ENCODE assay signal across 8 cellular contexts in the genomic region with DNA sequence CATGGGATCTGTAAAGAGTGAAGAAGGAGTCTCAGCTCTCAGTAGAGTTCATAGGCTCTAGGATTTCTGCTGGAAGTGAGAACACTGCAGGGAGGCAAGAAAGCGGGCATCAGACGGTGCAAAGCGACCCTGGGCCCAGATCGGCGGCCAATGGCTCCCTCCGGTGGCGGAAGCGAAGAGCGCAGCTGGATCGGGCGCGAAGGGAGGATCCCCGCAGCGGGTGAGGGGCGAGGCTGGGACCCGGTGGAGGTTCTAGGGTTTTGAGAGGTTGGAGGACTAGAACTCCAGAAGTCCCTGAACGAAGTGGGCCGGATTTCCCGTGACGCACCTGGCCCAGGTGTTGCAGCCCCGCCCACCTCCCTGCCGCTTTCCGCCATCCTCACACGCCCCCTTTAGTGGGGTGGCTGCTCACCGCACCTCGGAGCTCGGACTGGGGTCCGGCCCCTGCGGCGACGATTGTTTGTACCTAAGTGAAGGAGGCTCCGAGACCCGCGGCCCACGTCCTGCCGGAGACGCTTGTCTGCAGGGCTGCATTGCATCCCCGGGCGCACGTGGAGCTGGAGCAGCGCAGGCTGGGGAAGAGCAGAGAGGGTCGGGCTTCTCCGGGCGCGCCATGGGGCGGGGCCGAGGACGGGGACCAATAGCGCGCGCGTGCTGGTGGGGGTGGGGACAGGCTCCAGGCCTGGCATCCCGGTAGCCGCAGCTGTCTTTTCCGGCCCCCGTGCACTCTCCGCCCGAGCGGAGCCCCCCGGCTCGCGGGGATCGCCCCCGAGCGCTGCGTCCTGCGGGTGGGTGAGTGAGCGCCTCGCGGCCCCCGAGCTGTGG.
DNase-seq lines count a peak whose midpoint lies in the region; ATAC-seq lines count a peak whose summit lies in the region.

A gene with protein sequence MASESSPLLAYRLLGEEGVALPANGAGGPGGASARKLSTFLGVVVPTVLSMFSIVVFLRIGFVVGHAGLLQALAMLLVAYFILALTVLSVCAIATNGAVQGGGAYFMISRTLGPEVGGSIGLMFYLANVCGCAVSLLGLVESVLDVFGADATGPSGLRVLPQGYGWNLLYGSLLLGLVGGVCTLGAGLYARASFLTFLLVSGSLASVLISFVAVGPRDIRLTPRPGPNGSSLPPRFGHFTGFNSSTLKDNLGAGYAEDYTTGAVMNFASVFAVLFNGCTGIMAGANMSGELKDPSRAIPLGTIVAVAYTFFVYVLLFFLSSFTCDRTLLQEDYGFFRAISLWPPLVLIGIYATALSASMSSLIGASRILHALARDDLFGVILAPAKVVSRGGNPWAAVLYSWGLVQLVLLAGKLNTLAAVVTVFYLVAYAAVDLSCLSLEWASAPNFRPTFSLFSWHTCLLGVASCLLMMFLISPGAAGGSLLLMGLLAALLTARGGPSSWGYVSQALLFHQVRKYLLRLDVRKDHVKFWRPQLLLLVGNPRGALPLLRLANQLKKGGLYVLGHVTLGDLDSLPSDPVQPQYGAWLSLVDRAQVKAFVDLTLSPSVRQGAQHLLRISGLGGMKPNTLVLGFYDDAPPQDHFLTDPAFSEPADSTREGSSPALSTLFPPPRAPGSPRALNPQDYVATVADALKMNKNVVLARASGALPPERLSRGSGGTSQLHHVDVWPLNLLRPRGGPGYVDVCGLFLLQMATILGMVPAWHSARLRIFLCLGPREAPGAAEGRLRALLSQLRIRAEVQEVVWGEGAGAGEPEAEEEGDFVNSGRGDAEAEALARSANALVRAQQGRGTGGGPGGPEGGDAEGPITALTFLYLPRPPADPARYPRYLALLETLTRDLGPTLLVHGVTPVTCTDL (plus strand): TSS at position 666 of the 825 bp plus-strand sequence. CDS start 1,485 bp downstream, outside the sequence.

- peak; percentile 96 for DNase-seq in ACHN
- peak; percentile 91 for DNase-seq in NCI-H345 (lab: John Stamatoyannopoulos, UW)
- DNase-seq in activated CD4-positive, CD25-positive, alpha-beta regulatory T cell treated with anti-CD3 and anti-CD28 coated beads, Interleukin-2, amount 50 U/mL, for 16 hours (ENCODE audit: low read depth, low spot score) = peak; percentile 63
- peak; percentile 69 to 70 for DNase-seq in central memory CD8-positive, alpha-beta T cell (ENCODE audit: low spot score in 2 of 2)
- DNase-seq in islet precursor cell = peak; percentile 96
- DNase-seq in stimulated activated CD4-positive, alpha-beta T cell treated with anti-CD3 and anti-CD28 coated beads, Interleukin-12 subunit alpha, Interleukin-12 subunit beta, amount 100 ng/mL, for 4 hours = peak; percentile 85

- H3K36me3 Mint-ChIP-seq in central memory CD8-positive, alpha-beta T cell (ENCODE audit: insufficient read depth) = peaks cover 10% of the 10 kb centered on the region

- H3K4me1 Mint-ChIP-seq in central memory CD8-positive, alpha-beta T cell = peaks cover 34% of the 10 kb centered on the region

- H3K9me3 Mint-ChIP-seq in central memory CD8-positive, alpha-beta T cell = no peaks in the 10 kb centered on the region

- in situ Hi-C loops in ACHN (cut with HindIII; ENCODE audit: low pct_ligation_motif_present, low pct_unique_long_range_greater_than_20kb, low sequenced_read_pairs) = no loop called here

- peak within 1 kb of the TSS; percentile 87 for H3K4me3 Mint-ChIP-seq in central memory CD8-positive, alpha-beta T cell

- ATAC-seq in GM18873 (IDR thresholded peaks at IDR 0.05; ENCODE audit: low FRiP score, unreplicated experiment) (peak; percentile 68), HG03159 (IDR thresholded peaks at IDR 0.05; ENCODE audit: unreplicated experiment) (peak; percentile 86)
- peak; percentile 93 for ATAC-seq in central memory CD8-positive, alpha-beta T cell (replicated peaks; ENCODE audit: extremely low read depth, poor library complexity, severe bottlenecking)

- peak within 1 kb of the TSS; percentile 85 for H3K27ac Mint-ChIP-seq in central memory CD8-positive, alpha-beta T cell (ENCODE audit: low read depth)

- H3K27me3 Mint-ChIP-seq in central memory CD8-positive, alpha-beta T cell = no peaks in the 10 kb centered on the region

Comparison
In these comparisons a context has a peak if more than half of its experiments do, and no peak if none do; other contexts are left out.
1. Peak in every context shown above with its lines: DNase-seq and ATAC-seq.